Comparison of ENCODE assay signal across 7 cellular contexts in the genomic region with DNA sequence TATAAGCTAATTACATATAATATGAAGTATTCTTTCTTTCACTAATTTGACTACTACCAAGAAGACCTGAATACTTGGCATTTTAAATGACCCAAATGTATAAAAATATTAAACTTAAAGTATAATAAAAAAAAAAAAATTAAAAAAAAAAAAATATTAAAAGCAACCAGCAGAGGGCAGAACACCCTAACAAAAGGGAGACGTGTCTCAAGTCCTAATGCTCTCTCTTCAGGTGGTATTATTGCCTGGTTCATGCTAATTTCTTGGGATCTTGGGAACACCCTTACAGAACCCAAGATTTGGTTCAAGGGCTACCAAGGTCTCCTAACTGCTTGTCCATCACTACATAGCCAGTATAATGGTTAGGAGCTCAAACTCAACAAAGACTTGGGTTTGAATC.
DNase-seq lines count a peak whose midpoint lies in the region; TF ChIP-seq lines count a peak whose summit lies in the region.

No MANE protein-coding gene starts in this region.

- no peaks in the 10 kb centered on the region for H3K27me3 ChIP-seq in neural progenitor cell

- no peaks in the 10 kb centered on the region for H3K36me3 ChIP-seq in neural progenitor cell

- H3K27me3 Mint-ChIP-seq in neural progenitor cell (ENCODE audit: insufficient read depth, low read depth): no peaks in the 10 kb centered on the region

- no peaks in the 10 kb centered on the region for H3K4me1 ChIP-seq in neural progenitor cell

- no peak overlapping the region for H3K4me3 ChIP-seq in neural progenitor cell

- H3F3A ChIP-seq in neural progenitor cell (ENCODE audit: low read depth): no peaks in the 10 kb centered on the region

- H4K20me1 ChIP-seq in neural progenitor cell (ENCODE audit: low read depth): no peaks in the 10 kb centered on the region

- DNase-seq in GM10266 (ENCODE audit: extremely low spot score): peak; percentile 19
- DNase-seq in LHCN-M2 (ENCODE audit: low read depth): peak; percentile 5
- peak; percentile 8 for DNase-seq in cerebellar cortex (ENCODE audit: low spot score)
- peak; percentile 25 for DNase-seq in neural progenitor cell (ENCODE audit: low spot score)
- no peak for DNase-seq in GF-D8 (lab: John Stamatoyannopoulos, UW)
- DNase-seq in stimulated activated naive CD4-positive, alpha-beta T cell treated with Interleukin-2 at 50 U/mL for 16 hours (lab: John Stamatoyannopoulos, UW): no peak
- no peak for DNase-seq in stimulated activated CD4-positive, alpha-beta T cell treated with anti-CD3 and anti-CD28 coated beads, Interleukin-1b, Interleukin-23, amount 100 ng/mL, for 48 hours

- H2AFZ ChIP-seq in neural progenitor cell (replicated peaks): no peak overlapping the region

- peaks cover 3% of the 10 kb centered on the region for H3K4me1 Mint-ChIP-seq in neural progenitor cell

- H3K27ac ChIP-seq in neural progenitor cell: no peak overlapping the region

- H3K9me3 Mint-ChIP-seq in neural progenitor cell: no peaks in the 10 kb centered on the region

- H3K9me3 ChIP-seq in neural progenitor cell (ENCODE audit: low read depth): no peaks in the 10 kb centered on the region

- no peak overlapping the region for H3K27ac Mint-ChIP-seq in neural progenitor cell

- TF ChIP-seq CTCF in GM10266 (IDR thresholded peaks at IDR 0.05; ENCODE audit: control insufficient read depth, insufficient read depth, low read depth, missing control alignments): peak; percentile 32
- peak; percentile 65 for TF ChIP-seq CTCF in neural progenitor cell (IDR thresholded peaks at IDR 0.05)

- no peaks in the 10 kb centered on the region for H3K79me2 ChIP-seq in neural progenitor cell (ENCODE audit: low read depth)

- no peak overlapping the region for H3K9ac ChIP-seq in neural progenitor cell

- no peaks in the 10 kb centered on the region for H3K36me3 Mint-ChIP-seq in neural progenitor cell

- no peak overlapping the region for H3K4me3 Mint-ChIP-seq in neural progenitor cell

- no peak overlapping the region for H3K4me2 ChIP-seq in neural progenitor cell

Comparison
In these comparisons a context has a peak if more than half of its experiments do, and no peak if none do; other contexts are left out.
1. DNase-seq: peak in GM10266 (single experiment), LHCN-M2 (single experiment), cerebellar cortex (single experiment) and neural progenitor cell (single experiment); none in GF-D8 (single experiment), stimulated activated naive CD4-positive, alpha-beta T cell treated with Interleukin-2 at 50 U/mL for 16 hours (single experiment) and stimulated activated CD4-positive, alpha-beta T cell treated with anti-CD3 and anti-CD28 coated beads, Interleukin-1b, Interleukin-23, amount 100 ng/mL, for 48 hours (single experiment).